In genomic region chr17:21098934-21099687, GRCh38 we compare ENCODE assay signal across 8 cellular contexts. TPM values are rescaled to one million over a fixed set of nuclear protein-coding genes. Genes with fewer than 3 reads are reported as not detected.
A peak's percentile ranks its signal among the peaks of the same experiment; 100 is the strongest.
DNase-seq lines count a peak whose midpoint lies in the region; ATAC-seq and TF ChIP-seq lines count a peak whose summit lies in the region.

No MANE protein-coding gene starts in this region.

- H3K4me1 Mint-ChIP-seq in activated T-helper 1 cell treated with anti-CD3 and anti-CD28 coated beads, Interleukin-12 subunit alpha, Interleukin-12 subunit beta, Interleukin-2, Interleukin-4 antibody, amounts not matched to agents 30 ng/mL and 10 ng/mL and 1 ng/mL, durations not matched to agents 14 hours and 24 hours and 36 hours (ENCODE audit: low read depth) = peaks cover 27% of the 10 kb centered on the region
- H3K4me1 Mint-ChIP-seq in neural progenitor cell = peaks cover 3% of the 10 kb centered on the region

- H3K4me3 ChIP-seq in KMS-11 (IDR thresholded peaks at IDR 0.05; ENCODE audit: insufficient read depth, low read depth, low read length) (no peak overlapping the region), neural progenitor cell (peak overlapping the region; percentile 69)

- H3F3A ChIP-seq in neural progenitor cell (ENCODE audit: low read depth) = no peaks in the 10 kb centered on the region

- H3K4me1 ChIP-seq in KMS-11 (ENCODE audit: low read depth, poor library complexity, severe bottlenecking) (no peaks in the 10 kb centered on the region), neural progenitor cell (no peaks in the 10 kb centered on the region)

- H3K9me3 ChIP-seq in neural progenitor cell (ENCODE audit: low read depth) = no peaks in the 10 kb centered on the region

- no peaks in the 10 kb centered on the region for H3K27me3 Mint-ChIP-seq in activated T-helper 1 cell treated with anti-CD3 and anti-CD28 coated beads, Interleukin-12 subunit alpha, Interleukin-12 subunit beta, Interleukin-2, Interleukin-4 antibody, amounts not matched to agents 30 ng/mL and 10 ng/mL and 1 ng/mL, durations not matched to agents 14 hours and 24 hours and 36 hours (ENCODE audit: insufficient read depth)
- peaks cover 6% of the 10 kb centered on the region for H3K27me3 Mint-ChIP-seq in neural progenitor cell (ENCODE audit: insufficient read depth, low read depth)

- no peaks in the 10 kb centered on the region for H3K36me3 Mint-ChIP-seq in activated T-helper 1 cell treated with anti-CD3 and anti-CD28 coated beads, Interleukin-12 subunit alpha, Interleukin-12 subunit beta, Interleukin-2, Interleukin-4 antibody, amounts not matched to agents 30 ng/mL and 10 ng/mL and 1 ng/mL, durations not matched to agents 14 hours and 24 hours and 36 hours (ENCODE audit: low read depth)
- peaks cover 2% of the 10 kb centered on the region for H3K36me3 Mint-ChIP-seq in neural progenitor cell

- ATAC-seq in GM21825 (IDR thresholded peaks at IDR 0.05; ENCODE audit: unreplicated experiment) = peak; percentile 96

- peak overlapping the region; percentile 83 for H3K27ac ChIP-seq in KMS-11
- peak overlapping the region; percentile 91 for H3K27ac ChIP-seq in neural progenitor cell
- H3K27ac ChIP-seq in substantia nigra (ENCODE audit: low read depth, low read length, poor library complexity, severe bottlenecking) = no peak overlapping the region

- no peaks in the 10 kb centered on the region for H3K79me2 ChIP-seq in KMS-11 (ENCODE audit: insufficient read depth, low read depth)
- no peaks in the 10 kb centered on the region for H3K79me2 ChIP-seq in neural progenitor cell (ENCODE audit: low read depth)

- TF ChIP-seq CTCF in KMS-11 (conservative IDR thresholded peaks at IDR 0.05; ENCODE audit: low read depth, low read length) (no peak), neural progenitor cell (IDR thresholded peaks at IDR 0.05) (no peak)

- peak overlapping the region; percentile 88 for H3K27ac Mint-ChIP-seq in activated T-helper 1 cell treated with anti-CD3 and anti-CD28 coated beads, Interleukin-12 subunit alpha, Interleukin-12 subunit beta, Interleukin-2, Interleukin-4 antibody, amounts not matched to agents 30 ng/mL and 10 ng/mL and 1 ng/mL, durations not matched to agents 14 hours and 24 hours and 36 hours
- H3K27ac Mint-ChIP-seq in neural progenitor cell = peak overlapping the region; percentile 99

- H3K27me3 ChIP-seq in KMS-11 (ENCODE audit: insufficient read depth, low read depth) = no peaks in the 10 kb centered on the region
- no peaks in the 10 kb centered on the region for H3K27me3 ChIP-seq in neural progenitor cell

- H3K4me2 ChIP-seq in KMS-11 = peak overlapping the region; percentile 47
- peak overlapping the region; percentile 76 for H3K4me2 ChIP-seq in neural progenitor cell

- H3K36me3 ChIP-seq in KMS-11 (ENCODE audit: insufficient read depth) = no peaks in the 10 kb centered on the region
- H3K36me3 ChIP-seq in neural progenitor cell = no peaks in the 10 kb centered on the region

- H3K4me3 Mint-ChIP-seq in activated T-helper 1 cell treated with anti-CD3 and anti-CD28 coated beads, Interleukin-12 subunit alpha, Interleukin-12 subunit beta, Interleukin-2, Interleukin-4 antibody, amounts not matched to agents 30 ng/mL and 10 ng/mL and 1 ng/mL, durations not matched to agents 14 hours and 24 hours and 36 hours = peak overlapping the region; percentile 92
- peak overlapping the region; percentile 93 for H3K4me3 Mint-ChIP-seq in neural progenitor cell

- H2AFZ ChIP-seq in KMS-11 (ENCODE audit: low read depth) (peak overlapping the region; percentile 67), neural progenitor cell (replicated peaks) (peak overlapping the region; percentile 92)

- intact Hi-C loops in activated T-helper 1 cell treated with anti-CD3 and anti-CD28 coated beads, Interleukin-12 subunit alpha, Interleukin-12 subunit beta, Interleukin-2, Interleukin-4 antibody, amounts not matched to agents 30 ng/mL and 10 ng/mL and 1 ng/mL, durations not matched to agents 14 hours and 24 hours and 36 hours (cut with micrococcal nuclease) = loop anchor here (1.0 to 2.0 kb wide), 7 partner anchors 28 to 189 kb away; partner anchors contain the start of genes MAP2K3, NATD1, TMEM11 and USP22

- H3K9ac ChIP-seq in KMS-11 (peak overlapping the region; percentile 87), neural progenitor cell (peak overlapping the region; percentile 93)

- H4K20me1 ChIP-seq in KMS-11 (ENCODE audit: insufficient read depth) (no peaks in the 10 kb centered on the region), neural progenitor cell (ENCODE audit: low read depth) (no peaks in the 10 kb centered on the region)

- peak; percentile 92 for DNase-seq in Daoy (ENCODE audit: low read depth)
- peak; percentile 95 for DNase-seq in RKO (ENCODE audit: low spot score)
- peak; percentile 68 for DNase-seq in activated T-helper 1 cell treated with anti-CD3 and anti-CD28 coated beads, Interleukin-12 subunit alpha, Interleukin-12 subunit beta, Interleukin-2, Interleukin-4 antibody, amounts not matched to agents 30 ng/mL and 10 ng/mL and 1 ng/mL, durations not matched to agents 14 hours and 24 hours and 36 hours (ENCODE audit: low spot score)
- DNase-seq in fibroblast of the conjunctiva (ENCODE audit: low read depth) = peak; percentile 62
- DNase-seq in neural progenitor cell (ENCODE audit: low spot score) = peak; percentile 95
- DNase-seq in substantia nigra (lab: John Stamatoyannopoulos, UW) = peak in 30 of 49 donors; percentile 2 to 70 (median 31)

- H3K9me3 Mint-ChIP-seq in activated T-helper 1 cell treated with anti-CD3 and anti-CD28 coated beads, Interleukin-12 subunit alpha, Interleukin-12 subunit beta, Interleukin-2, Interleukin-4 antibody, amounts not matched to agents 30 ng/mL and 10 ng/mL and 1 ng/mL, durations not matched to agents 14 hours and 24 hours and 36 hours = no peaks in the 10 kb centered on the region
- no peaks in the 10 kb centered on the region for H3K9me3 Mint-ChIP-seq in neural progenitor cell

RNA-seq across cellular contexts. Expression of gene DHRS7B, which starts 27.7 kb away (rescaled TPM):
- total RNA-seq in Daoy (2014; rRNA removed; shearing (Covaris generic)) = 28.4 and 28.5 TPM in 2 replicates
- 20.0 and 23.6 TPM in 2 replicates for total RNA-seq in activated T-helper 1 cell treated with anti-CD3 and anti-CD28 coated beads, Interleukin-12 subunit alpha, Interleukin-12 subunit beta, Interleukin-2, Interleukin-4 antibody, amounts not matched to agents 30 ng/mL and 10 ng/mL and 1 ng/mL, durations not matched to agents 14 hours and 24 hours and 36 hours
- total RNA-seq in neural progenitor cell (ENCODE audit: low replicate concordance) = 21.6 and 29.9 TPM in 2 replicates

RNA-seq across cellular contexts. Expression of gene USP22, which starts 56.3 kb away (rescaled TPM):
- 98.5 and 116 TPM in 2 replicates for total RNA-seq in Daoy (2014; rRNA removed; shearing (Covaris generic))
- 147 and 152 TPM in 2 replicates for total RNA-seq in activated T-helper 1 cell treated with anti-CD3 and anti-CD28 coated beads, Interleukin-12 subunit alpha, Interleukin-12 subunit beta, Interleukin-2, Interleukin-4 antibody, amounts not matched to agents 30 ng/mL and 10 ng/mL and 1 ng/mL, durations not matched to agents 14 hours and 24 hours and 36 hours
- 192 and 244 TPM in 2 replicates for total RNA-seq in neural progenitor cell (ENCODE audit: low replicate concordance)

Comparison
In these comparisons a context has a peak if more than half of its experiments do, and no peak if none do; other contexts are left out.
1. DNase-seq: peak in every context shown above with its lines; median percentile 95 in RKO; 95 in neural progenitor cell; 92 in Daoy; 68 in activated T-helper 1 cell treated with anti-CD3 and anti-CD28 coated beads, Interleukin-12 subunit alpha, Interleukin-12 subunit beta, Interleukin-2, Interleukin-4 antibody, amounts not matched to agents 30 ng/mL and 10 ng/mL and 1 ng/mL, durations not matched to agents 14 hours and 24 hours and 36 hours; 62 in fibroblast of the conjunctiva; 31 in substantia nigra.